9 cellular contexts compared by ENCODE assay signal in the genomic region with DNA sequence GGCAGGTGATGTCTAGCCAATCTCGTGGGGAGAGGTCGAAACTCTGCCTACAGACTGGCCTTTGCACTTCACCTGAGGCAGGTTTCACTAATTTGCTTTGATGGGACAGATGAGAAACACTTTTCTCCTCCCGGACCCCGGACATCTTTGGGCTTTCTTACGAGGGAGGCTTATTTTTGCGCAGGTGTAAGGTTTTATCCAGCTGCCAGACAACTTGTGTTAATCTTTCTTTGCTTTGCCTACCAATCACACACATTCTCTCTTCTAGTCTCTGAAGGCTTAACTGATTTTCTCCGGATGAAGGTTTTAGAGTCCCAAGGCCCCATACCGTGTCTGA. TPM values are rescaled to one million over a fixed set of nuclear protein-coding genes. Genes with fewer than 3 reads are reported as not detected.
A peak's percentile ranks its signal among the peaks of the same experiment; 100 is the strongest.
DNase-seq lines count a peak whose midpoint lies in the region; ATAC-seq and TF ChIP-seq lines count a peak whose summit lies in the region.
"Had no signal": no experiment of that assay in that cellular context is flagged by ENCODE, and none has a peak within 500 bp of the region (broad histone marks: within the 10 kb centered on the region; RNA-seq: fewer than 3 reads in every experiment).

No MANE protein-coding gene starts in this region.

- peaks cover 2% of the 10 kb centered on the region for H3K9me3 Mint-ChIP-seq in stimulated activated naive CD8-positive, alpha-beta T cell treated with anti-CD3 and anti-CD28 coated beads, Interleukin-15, Interleukin-2, amounts not matched to agents 100 ng/mL and 50 ng/mL, for 24 hours

- intact Hi-C loops in vagina (cut with DNase I): no loop called here

- no peak for TF ChIP-seq CTCF in astrocyte of the cerebellum (IDR thresholded peaks at IDR 0.05; ENCODE audit: low read depth, low read length, missing control alignments)
- no peak for TF ChIP-seq CTCF in vagina (IDR thresholded peaks at IDR 0.05)
- TF ChIP-seq CTCF in GM10248 (IDR thresholded peaks at IDR 0.05; ENCODE audit: control extremely low read depth, extremely low read depth, low read depth, missing control alignments): no peak

- peaks cover 6% of the 10 kb centered on the region for H3K36me3 Mint-ChIP-seq in stimulated activated naive CD8-positive, alpha-beta T cell treated with anti-CD3 and anti-CD28 coated beads, Interleukin-15, Interleukin-2, amounts not matched to agents 100 ng/mL and 50 ng/mL, for 24 hours (ENCODE audit: low read depth)

- no peak for DNase-seq in stimulated activated naive CD8-positive, alpha-beta T cell treated with anti-CD3 and anti-CD28 coated beads, Interleukin-15, Interleukin-2, amounts not matched to agents 100 U/mL and 50 U/mL, for 24 hours
- DNase-seq in astrocyte of the cerebellum (ENCODE audit: low read depth): no peak
- DNase-seq in vagina (ENCODE audit: extremely low spot score in 2 of 2): no peak
- no peak for DNase-seq in GM10248 (ENCODE audit: extremely low spot score)
- DNase-seq: NCI-H1694 treated with DMSO at 0.1 percent for 48 hours had no signal

- WGBS in mesodermal cell (ENCODE audit: insufficient coverage in 2 of 2), 2 experiments: 4 to 10% methylated on average over 4 to 5 of the region's 8 CpGs

- H3K4me3 Mint-ChIP-seq in stimulated activated naive CD8-positive, alpha-beta T cell treated with anti-CD3 and anti-CD28 coated beads, Interleukin-15, Interleukin-2, amounts not matched to agents 100 ng/mL and 50 ng/mL, for 24 hours: peak overlapping the region; percentile 83

- POLR2A ChIA-PET in GM10248 (lab: Yijun Ruan, JAX): interaction anchor here (0.7 kb wide), 1 partner anchor 18 kb away, joined by 3 read pairs; no protein-coding TSS in a partner anchor

- H3K27ac ChIP-seq in mesodermal cell (ENCODE audit: low read depth, low read length, severe bottlenecking) (no peak overlapping the region), vagina (no peak overlapping the region)

- TF ChIP-seq POLR2A in vagina (IDR thresholded peaks at IDR 0.05): no peak

- CTCF ChIA-PET in GM10248 (lab: Yijun Ruan, JAX): interaction anchor here (0.8 to 2.0 kb wide), 3 partner anchors 12 to 305 kb away, joined by 3 to 9 read pairs (median 5); no protein-coding TSS in a partner anchor

- no peak for ATAC-seq in stimulated activated naive CD8-positive, alpha-beta T cell treated with anti-CD3 and anti-CD28 coated beads, Interleukin-15, Interleukin-2, amounts not matched to agents 100 U/mL and 50 U/mL, for 24 hours
- ATAC-seq in GM21423 (IDR thresholded peaks at IDR 0.05; ENCODE audit: unreplicated experiment) (no peak), HG03378 (IDR thresholded peaks at IDR 0.05; ENCODE audit: unreplicated experiment) (no peak)

- H3K36me3 ChIP-seq in mesodermal cell (ENCODE audit: control insufficient read depth, insufficient read depth, low read length) (no peaks in the 10 kb centered on the region), vagina (no peaks in the 10 kb centered on the region)

- no peaks in the 10 kb centered on the region for H3K27me3 ChIP-seq in vagina

- no peaks in the 10 kb centered on the region for H3K9me3 ChIP-seq in mesodermal cell (ENCODE audit: control insufficient read depth, low read length)
- H3K9me3 ChIP-seq in vagina: no peaks in the 10 kb centered on the region

- H3K27me3 Mint-ChIP-seq in stimulated activated naive CD8-positive, alpha-beta T cell treated with anti-CD3 and anti-CD28 coated beads, Interleukin-15, Interleukin-2, amounts not matched to agents 100 ng/mL and 50 ng/mL, for 24 hours: no peaks in the 10 kb centered on the region

- H3K4me1 ChIP-seq in mesodermal cell (ENCODE audit: control insufficient read depth, insufficient read depth, low read length, poor library complexity, severe bottlenecking) (no peaks in the 10 kb centered on the region), vagina (peaks cover 6% of the 10 kb centered on the region)

- in situ Hi-C loops in astrocyte of the cerebellum (cut with HindIII; ENCODE audit: low sequenced_read_pairs): no loop called here

- H3K27ac Mint-ChIP-seq in stimulated activated naive CD8-positive, alpha-beta T cell treated with anti-CD3 and anti-CD28 coated beads, Interleukin-15, Interleukin-2, amounts not matched to agents 100 ng/mL and 50 ng/mL, for 24 hours: peak overlapping the region; percentile 85

- peak overlapping the region; percentile 27 for H3K4me3 ChIP-seq in astrocyte of the cerebellum (ENCODE audit: low read depth, low read length)
- H3K4me3 ChIP-seq in mesodermal cell (ENCODE audit: extremely low read depth, insufficient read depth, low read length, poor library complexity, severe bottlenecking): peak overlapping the region; percentile 64
- peak overlapping the region; percentile 50 to 56 for H3K4me3 ChIP-seq in vagina

- peaks cover 76% of the 10 kb centered on the region for H3K4me1 Mint-ChIP-seq in stimulated activated naive CD8-positive, alpha-beta T cell treated with anti-CD3 and anti-CD28 coated beads, Interleukin-15, Interleukin-2, amounts not matched to agents 100 ng/mL and 50 ng/mL, for 24 hours (ENCODE audit: low read depth)

RNA-seq across cellular contexts. Expression of gene EMB, which starts 0.4 kb away (rescaled TPM):
- polyA plus RNA-seq in mesodermal cell (2013, experiment 1 of 2): 8.8 TPM
- polyA plus RNA-seq in mesodermal cell (2013, experiment 2 of 2): 8.9 TPM
- 10.1 TPM for total RNA-seq in vagina
